Comparison of ENCODE assay signal across 1 cellular context in the genomic region with DNA sequence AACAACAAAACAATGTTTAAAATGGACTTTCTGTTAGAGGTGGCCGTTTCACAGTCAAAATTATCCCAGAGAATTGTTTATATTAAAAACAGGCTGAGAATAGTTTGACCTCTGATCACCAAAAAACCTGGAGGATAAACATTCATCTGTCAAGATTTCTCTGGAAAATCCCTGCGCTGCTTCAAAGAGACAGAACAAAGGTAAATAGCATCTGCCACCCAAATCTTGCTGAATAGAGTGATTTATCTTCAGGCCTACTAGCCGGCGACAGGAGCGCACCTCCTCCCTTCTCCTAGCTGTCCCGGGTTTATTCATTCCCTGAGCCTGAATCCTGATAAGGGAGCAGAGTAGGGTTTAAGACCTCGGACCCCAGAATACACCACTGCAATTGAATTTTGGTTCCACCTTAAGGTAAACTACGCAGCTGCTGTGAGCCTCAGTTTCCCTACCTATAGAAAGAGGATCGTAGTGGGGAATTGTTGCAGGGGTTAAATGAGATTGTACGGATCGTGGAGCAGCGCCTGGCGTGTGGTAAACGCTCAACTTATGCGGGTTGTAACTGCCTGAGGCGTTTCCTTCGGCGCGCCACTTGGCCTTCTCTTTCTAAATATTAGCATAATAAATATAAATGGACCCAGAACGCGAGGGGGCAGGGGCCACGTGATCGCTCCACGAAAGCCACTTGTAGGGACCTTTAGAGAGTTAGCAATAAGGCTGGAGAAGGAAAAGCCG.
A peak's percentile ranks its signal among the peaks of the same experiment; 100 is the strongest.
TF ChIP-seq lines count a peak whose summit lies in the region.

No MANE protein-coding gene starts in this region.

TF ChIP-seq in K562, 482 proteins besides CTCF, POLR2A, EP300 and RAD21 (continued from another document and continues in another):
- TF ChIP-seq, protein P1, sequence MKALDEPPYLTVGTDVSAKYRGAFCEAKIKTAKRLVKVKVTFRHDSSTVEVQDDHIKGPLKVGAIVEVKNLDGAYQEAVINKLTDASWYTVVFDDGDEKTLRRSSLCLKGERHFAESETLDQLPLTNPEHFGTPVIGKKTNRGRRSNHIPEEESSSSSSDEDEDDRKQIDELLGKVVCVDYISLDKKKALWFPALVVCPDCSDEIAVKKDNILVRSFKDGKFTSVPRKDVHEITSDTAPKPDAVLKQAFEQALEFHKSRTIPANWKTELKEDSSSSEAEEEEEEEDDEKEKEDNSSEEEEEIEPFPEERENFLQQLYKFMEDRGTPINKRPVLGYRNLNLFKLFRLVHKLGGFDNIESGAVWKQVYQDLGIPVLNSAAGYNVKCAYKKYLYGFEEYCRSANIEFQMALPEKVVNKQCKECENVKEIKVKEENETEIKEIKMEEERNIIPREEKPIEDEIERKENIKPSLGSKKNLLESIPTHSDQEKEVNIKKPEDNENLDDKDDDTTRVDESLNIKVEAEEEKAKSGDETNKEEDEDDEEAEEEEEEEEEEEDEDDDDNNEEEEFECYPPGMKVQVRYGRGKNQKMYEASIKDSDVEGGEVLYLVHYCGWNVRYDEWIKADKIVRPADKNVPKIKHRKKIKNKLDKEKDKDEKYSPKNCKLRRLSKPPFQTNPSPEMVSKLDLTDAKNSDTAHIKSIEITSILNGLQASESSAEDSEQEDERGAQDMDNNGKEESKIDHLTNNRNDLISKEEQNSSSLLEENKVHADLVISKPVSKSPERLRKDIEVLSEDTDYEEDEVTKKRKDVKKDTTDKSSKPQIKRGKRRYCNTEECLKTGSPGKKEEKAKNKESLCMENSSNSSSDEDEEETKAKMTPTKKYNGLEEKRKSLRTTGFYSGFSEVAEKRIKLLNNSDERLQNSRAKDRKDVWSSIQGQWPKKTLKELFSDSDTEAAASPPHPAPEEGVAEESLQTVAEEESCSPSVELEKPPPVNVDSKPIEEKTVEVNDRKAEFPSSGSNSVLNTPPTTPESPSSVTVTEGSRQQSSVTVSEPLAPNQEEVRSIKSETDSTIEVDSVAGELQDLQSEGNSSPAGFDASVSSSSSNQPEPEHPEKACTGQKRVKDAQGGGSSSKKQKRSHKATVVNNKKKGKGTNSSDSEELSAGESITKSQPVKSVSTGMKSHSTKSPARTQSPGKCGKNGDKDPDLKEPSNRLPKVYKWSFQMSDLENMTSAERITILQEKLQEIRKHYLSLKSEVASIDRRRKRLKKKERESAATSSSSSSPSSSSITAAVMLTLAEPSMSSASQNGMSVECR (CRISPR knock-in tag; IDR thresholded peaks at IDR 0.05): 0 out of 2 replicates have a peak, but pooled peaks have one; percentile 9
- TF ChIP-seq ZNF780A (CRISPR knock-in tag; IDR thresholded peaks at IDR 0.05): no peak
- no peak for TF ChIP-seq ZNF124 (CRISPR knock-in tag; IDR thresholded peaks at IDR 0.05)
- TF ChIP-seq, protein P2, sequence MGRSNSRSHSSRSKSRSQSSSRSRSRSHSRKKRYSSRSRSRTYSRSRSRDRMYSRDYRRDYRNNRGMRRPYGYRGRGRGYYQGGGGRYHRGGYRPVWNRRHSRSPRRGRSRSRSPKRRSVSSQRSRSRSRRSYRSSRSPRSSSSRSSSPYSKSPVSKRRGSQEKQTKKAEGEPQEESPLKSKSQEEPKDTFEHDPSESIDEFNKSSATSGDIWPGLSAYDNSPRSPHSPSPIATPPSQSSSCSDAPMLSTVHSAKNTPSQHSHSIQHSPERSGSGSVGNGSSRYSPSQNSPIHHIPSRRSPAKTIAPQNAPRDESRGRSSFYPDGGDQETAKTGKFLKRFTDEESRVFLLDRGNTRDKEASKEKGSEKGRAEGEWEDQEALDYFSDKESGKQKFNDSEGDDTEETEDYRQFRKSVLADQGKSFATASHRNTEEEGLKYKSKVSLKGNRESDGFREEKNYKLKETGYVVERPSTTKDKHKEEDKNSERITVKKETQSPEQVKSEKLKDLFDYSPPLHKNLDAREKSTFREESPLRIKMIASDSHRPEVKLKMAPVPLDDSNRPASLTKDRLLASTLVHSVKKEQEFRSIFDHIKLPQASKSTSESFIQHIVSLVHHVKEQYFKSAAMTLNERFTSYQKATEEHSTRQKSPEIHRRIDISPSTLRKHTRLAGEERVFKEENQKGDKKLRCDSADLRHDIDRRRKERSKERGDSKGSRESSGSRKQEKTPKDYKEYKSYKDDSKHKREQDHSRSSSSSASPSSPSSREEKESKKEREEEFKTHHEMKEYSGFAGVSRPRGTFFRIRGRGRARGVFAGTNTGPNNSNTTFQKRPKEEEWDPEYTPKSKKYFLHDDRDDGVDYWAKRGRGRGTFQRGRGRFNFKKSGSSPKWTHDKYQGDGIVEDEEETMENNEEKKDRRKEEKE (IDR thresholded peaks at IDR 0.05; ENCODE audit: borderline replicate concordance in 1 of 2, control insufficient read depth in 1 of 2, low read depth in 2 of 2, low read length in 1 of 2): no peak
- TF ChIP-seq, protein P3, sequence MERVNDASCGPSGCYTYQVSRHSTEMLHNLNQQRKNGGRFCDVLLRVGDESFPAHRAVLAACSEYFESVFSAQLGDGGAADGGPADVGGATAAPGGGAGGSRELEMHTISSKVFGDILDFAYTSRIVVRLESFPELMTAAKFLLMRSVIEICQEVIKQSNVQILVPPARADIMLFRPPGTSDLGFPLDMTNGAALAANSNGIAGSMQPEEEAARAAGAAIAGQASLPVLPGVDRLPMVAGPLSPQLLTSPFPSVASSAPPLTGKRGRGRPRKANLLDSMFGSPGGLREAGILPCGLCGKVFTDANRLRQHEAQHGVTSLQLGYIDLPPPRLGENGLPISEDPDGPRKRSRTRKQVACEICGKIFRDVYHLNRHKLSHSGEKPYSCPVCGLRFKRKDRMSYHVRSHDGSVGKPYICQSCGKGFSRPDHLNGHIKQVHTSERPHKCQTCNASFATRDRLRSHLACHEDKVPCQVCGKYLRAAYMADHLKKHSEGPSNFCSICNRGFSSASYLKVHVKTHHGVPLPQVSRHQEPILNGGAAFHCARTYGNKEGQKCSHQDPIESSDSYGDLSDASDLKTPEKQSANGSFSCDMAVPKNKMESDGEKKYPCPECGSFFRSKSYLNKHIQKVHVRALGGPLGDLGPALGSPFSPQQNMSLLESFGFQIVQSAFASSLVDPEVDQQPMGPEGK (CRISPR knock-in tag; IDR thresholded peaks at IDR 0.05; ENCODE audit: borderline replicate concordance): no peak
- TF ChIP-seq ZFPM2 (CRISPR knock-in tag; IDR thresholded peaks at IDR 0.05): no peak
- TF ChIP-seq PRMT5 (CRISPR knock-in tag; IDR thresholded peaks at IDR 0.05): no peak
- TF ChIP-seq, protein P4, sequence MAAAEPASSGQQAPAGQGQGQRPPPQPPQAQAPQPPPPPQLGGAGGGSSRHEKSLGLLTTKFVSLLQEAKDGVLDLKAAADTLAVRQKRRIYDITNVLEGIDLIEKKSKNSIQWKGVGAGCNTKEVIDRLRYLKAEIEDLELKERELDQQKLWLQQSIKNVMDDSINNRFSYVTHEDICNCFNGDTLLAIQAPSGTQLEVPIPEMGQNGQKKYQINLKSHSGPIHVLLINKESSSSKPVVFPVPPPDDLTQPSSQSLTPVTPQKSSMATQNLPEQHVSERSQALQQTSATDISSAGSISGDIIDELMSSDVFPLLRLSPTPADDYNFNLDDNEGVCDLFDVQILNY (CRISPR knock-in tag; IDR thresholded peaks at IDR 0.05): no peak
- TF ChIP-seq POLR3G (IDR thresholded peaks at IDR 0.05; ENCODE audit: extremely low read depth, insufficient read length, insufficient replicate concordance): no peak
- TF ChIP-seq KDM1A (IDR thresholded peaks at IDR 0.05): peak; percentile 70 to 77
- TF ChIP-seq MTA1 (IDR thresholded peaks at IDR 0.05; ENCODE audit: borderline replicate concordance): 0 out of 2 replicates have a peak, but pooled peaks have one; percentile 70
- TF ChIP-seq, protein P5, sequence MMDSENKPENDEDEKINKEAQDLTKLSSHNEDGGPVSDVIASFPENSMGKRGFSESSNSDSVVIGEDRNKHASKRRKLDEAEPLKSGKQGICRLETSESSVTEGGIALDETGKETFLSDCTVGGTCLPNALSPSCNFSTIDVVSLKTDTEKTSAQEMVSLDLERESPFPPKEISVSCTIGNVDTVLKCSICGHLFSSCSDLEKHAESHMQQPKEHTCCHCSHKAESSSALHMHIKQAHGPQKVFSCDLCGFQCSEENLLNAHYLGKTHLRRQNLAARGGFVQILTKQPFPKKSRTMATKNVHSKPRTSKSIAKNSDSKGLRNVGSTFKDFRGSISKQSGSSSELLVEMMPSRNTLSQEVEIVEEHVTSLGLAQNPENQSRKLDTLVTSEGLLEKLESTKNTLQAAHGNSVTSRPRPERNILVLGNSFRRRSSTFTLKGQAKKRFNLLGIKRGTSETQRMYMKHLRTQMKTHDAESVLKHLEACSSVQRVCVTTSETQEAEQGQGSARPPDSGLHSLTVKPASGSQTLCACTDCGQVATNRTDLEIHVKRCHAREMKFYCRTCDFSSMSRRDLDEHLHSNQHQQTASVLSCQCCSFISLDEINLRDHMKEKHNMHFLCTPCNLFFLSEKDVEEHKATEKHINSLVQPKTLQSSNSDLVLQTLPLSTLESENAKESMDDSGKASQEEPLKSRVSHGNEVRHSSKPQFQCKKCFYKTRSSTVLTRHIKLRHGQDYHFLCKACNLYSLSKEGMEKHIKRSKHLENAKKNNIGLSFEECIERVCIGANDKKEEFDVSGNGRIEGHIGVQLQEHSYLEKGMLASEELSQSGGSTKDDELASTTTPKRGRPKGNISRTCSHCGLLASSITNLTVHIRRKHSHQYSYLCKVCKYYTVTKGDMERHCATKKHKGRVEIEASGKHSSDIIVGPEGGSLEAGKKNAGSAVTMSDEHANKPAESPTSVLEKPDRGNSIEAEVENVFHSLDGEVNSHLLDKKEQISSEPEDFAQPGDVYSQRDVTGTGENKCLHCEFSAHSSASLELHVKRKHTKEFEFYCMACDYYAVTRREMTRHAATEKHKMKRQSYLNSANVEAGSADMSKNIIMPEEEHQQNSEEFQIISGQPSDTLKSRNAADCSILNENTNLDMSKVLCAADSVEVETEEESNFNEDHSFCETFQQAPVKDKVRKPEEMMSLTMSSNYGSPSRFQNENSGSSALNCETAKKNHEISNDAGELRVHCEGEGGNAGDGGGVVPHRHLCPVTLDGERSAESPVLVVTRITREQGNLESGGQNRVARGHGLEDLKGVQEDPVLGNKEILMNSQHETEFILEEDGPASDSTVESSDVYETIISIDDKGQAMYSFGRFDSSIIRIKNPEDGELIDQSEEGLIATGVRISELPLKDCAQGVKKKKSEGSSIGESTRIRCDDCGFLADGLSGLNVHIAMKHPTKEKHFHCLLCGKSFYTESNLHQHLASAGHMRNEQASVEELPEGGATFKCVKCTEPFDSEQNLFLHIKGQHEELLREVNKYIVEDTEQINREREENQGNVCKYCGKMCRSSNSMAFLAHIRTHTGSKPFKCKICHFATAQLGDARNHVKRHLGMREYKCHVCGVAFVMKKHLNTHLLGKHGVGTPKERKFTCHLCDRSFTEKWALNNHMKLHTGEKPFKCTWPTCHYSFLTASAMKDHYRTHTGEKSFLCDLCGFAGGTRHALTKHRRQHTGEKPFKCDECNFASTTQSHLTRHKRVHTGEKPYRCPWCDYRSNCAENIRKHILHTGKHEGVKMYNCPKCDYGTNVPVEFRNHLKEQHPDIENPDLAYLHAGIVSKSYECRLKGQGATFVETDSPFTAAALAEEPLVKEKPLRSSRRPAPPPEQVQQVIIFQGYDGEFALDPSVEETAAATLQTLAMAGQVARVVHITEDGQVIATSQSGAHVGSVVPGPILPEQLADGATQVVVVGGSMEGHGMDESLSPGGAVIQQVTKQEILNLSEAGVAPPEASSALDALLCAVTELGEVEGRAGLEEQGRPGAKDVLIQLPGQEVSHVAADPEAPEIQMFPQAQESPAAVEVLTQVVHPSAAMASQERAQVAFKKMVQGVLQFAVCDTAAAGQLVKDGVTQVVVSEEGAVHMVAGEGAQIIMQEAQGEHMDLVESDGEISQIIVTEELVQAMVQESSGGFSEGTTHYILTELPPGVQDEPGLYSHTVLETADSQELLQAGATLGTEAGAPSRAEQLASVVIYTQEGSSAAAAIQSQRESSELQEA (IDR thresholded peaks at IDR 0.05; ENCODE audit: low read depth): no peak
- TF ChIP-seq ZNF77 (CRISPR knock-in tag; IDR thresholded peaks at IDR 0.05): no peak
- no peak for TF ChIP-seq BDP1 (IDR thresholded peaks at IDR 0.05; ENCODE audit: insufficient read depth, insufficient read length)
- no peak for TF ChIP-seq ZNF347 (CRISPR knock-in tag; IDR thresholded peaks at IDR 0.05; ENCODE audit: low read depth)
- TF ChIP-seq RBM15 (IDR thresholded peaks at IDR 0.05; ENCODE audit: insufficient read depth, low read length): no peak
- TF ChIP-seq ESRRB (CRISPR knock-in tag; IDR thresholded peaks at IDR 0.05; ENCODE audit: borderline replicate concordance): no peak
- no peak for TF ChIP-seq CHCHD3 (CRISPR knock-in tag; IDR thresholded peaks at IDR 0.05)
- no peak for TF ChIP-seq HOXB6 (CRISPR knock-in tag; IDR thresholded peaks at IDR 0.05; ENCODE audit: borderline replicate concordance)
- TF ChIP-seq E2F3 (CRISPR knock-in tag; IDR thresholded peaks at IDR 0.05): no peak
- no peak; the same call in 1 of the 2 replicates for TF ChIP-seq ILF3 (IDR thresholded peaks at IDR 0.05; ENCODE audit: borderline replicate concordance)
- peak; percentile 68; the same call in 1 of the 2 replicates for TF ChIP-seq RAD51 (IDR thresholded peaks at IDR 0.05; ENCODE audit: borderline replicate concordance, low read depth)
- TF ChIP-seq ZSCAN32 (CRISPR knock-in tag; IDR thresholded peaks at IDR 0.05): no peak
- TF ChIP-seq, protein P6, sequence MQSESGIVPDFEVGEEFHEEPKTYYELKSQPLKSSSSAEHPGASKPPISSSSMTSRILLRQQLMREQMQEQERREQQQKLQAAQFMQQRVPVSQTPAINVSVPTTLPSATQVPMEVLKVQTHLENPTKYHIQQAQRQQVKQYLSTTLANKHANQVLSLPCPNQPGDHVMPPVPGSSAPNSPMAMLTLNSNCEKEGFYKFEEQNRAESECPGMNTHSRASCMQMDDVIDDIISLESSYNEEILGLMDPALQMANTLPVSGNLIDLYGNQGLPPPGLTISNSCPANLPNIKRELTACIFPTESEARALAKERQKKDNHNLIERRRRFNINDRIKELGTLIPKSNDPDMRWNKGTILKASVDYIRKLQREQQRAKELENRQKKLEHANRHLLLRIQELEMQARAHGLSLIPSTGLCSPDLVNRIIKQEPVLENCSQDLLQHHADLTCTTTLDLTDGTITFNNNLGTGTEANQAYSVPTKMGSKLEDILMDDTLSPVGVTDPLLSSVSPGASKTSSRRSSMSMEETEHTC (IDR thresholded peaks at IDR 0.05): no peak
- TF ChIP-seq ZNF436 (CRISPR knock-in tag; IDR thresholded peaks at IDR 0.05): no peak
- TF ChIP-seq XRCC3 (IDR thresholded peaks at IDR 0.05): no peak
- no peak for TF ChIP-seq EWSR1 (IDR thresholded peaks at IDR 0.05; ENCODE audit: borderline replicate concordance, low read depth, partially characterized antibody)
- peak; percentile 60 for TF ChIP-seq SAP30 (IDR thresholded peaks at IDR 0.05; ENCODE audit: borderline replicate concordance, insufficient read depth, low read depth, low read length, poor library complexity, severe bottlenecking)
- no peak for TF ChIP-seq NFXL1 (CRISPR knock-in tag; IDR thresholded peaks at IDR 0.05)
- TF ChIP-seq NFE2 (IDR thresholded peaks at IDR 0.05; ENCODE audit: low read depth): no peak
- TF ChIP-seq, protein P7, sequence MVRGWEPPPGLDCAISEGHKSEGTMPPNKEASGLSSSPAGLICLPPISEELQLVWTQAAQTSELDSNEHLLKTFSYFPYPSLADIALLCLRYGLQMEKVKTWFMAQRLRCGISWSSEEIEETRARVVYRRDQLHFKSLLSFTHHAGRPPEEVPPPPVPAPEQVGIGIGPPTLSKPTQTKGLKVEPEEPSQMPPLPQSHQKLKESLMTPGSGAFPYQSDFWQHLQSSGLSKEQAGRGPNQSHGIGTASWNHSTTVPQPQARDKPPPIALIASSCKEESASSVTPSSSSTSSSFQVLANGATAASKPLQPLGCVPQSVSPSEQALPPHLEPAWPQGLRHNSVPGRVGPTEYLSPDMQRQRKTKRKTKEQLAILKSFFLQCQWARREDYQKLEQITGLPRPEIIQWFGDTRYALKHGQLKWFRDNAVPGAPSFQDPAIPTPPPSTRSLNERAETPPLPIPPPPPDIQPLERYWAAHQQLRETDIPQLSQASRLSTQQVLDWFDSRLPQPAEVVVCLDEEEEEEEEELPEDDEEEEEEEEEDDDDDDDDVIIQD (CRISPR knock-in tag; IDR thresholded peaks at IDR 0.05): no peak
- no peak for TF ChIP-seq LARP7 (IDR thresholded peaks at IDR 0.05)
- TF ChIP-seq ZNF408 (CRISPR knock-in tag; IDR thresholded peaks at IDR 0.05; ENCODE audit: low read depth): no peak
- TF ChIP-seq PTTG1 (tag; IDR thresholded peaks at IDR 0.05; ENCODE audit: low read depth): no peak
